Comparison of ENCODE assay signal across 29 cellular contexts in the genomic region with DNA sequence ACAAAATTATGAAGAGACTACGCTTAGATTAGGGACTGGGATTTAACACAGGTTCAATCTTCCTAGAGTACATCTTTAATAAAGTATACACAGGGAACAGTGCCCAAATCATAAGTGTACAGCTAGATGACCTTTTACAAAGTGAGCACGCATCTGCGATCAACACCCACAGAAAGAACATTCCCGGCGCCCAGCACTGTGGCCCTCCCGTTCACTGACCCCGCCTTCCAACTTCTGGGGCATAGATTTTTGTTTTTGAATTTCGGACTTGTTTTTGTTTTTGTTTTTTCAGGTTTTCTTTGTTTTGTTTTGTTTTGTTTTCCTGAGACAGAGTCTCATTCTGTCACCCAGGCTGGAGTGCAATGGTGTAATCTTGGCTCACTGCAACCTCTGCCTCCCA.
"Had no signal": no experiment of that assay in that cellular context is flagged by ENCODE, and none has a peak within 500 bp of the region (broad histone marks: within the 10 kb centered on the region; RNA-seq: fewer than 3 reads in every experiment).

No MANE protein-coding gene starts in this region.

- H3K27me3 Mint-ChIP-seq: progenitor cell of endocrine pancreas; stimulated activated memory B cell treated with anti-CD40 and anti-IgM and Interleukin-4, amounts not matched to agents 10 μg/mL and 1 μg/mL and 100 μg/mL, for 72 hours; type B pancreatic cell had no signal

- H3K27ac Mint-ChIP-seq: naive thymus-derived CD4-positive, alpha-beta T cell; natural killer cell; nephron; progenitor cell of endocrine pancreas; stimulated activated memory B cell treated with anti-CD40 and anti-IgM and Interleukin-4, amounts not matched to agents 10 μg/mL and 1 μg/mL and 100 μg/mL, for 72 hours; stimulated activated naive CD8-positive, alpha-beta T cell treated with anti-CD3 and anti-CD28 coated beads, Interleukin-15, amount 100 ng/mL, for 72 hours; type B pancreatic cell had no signal

- H3K9me3 Mint-ChIP-seq: natural killer cell; nephron; stimulated activated memory B cell treated with anti-CD40 and anti-IgM and Interleukin-4, amounts not matched to agents 10 μg/mL and 1 μg/mL and 100 μg/mL, for 72 hours; stimulated activated naive CD8-positive, alpha-beta T cell treated with anti-CD3 and anti-CD28 coated beads, Interleukin-15, amount 100 ng/mL, for 72 hours; type B pancreatic cell had no signal

- ATAC-seq: naive thymus-derived CD4-positive, alpha-beta T cell; natural killer cell; pancreas; psoas muscle; right cardiac atrium; right lobe of liver; stimulated activated memory B cell treated with anti-CD40 and anti-IgM and Interleukin-4, amounts not matched to agents 10 μg/mL and 1 μg/mL and 100 μg/mL, for 72 hours; stimulated activated naive CD8-positive, alpha-beta T cell treated with anti-CD3 and anti-CD28 coated beads, Interleukin-15, amount 100 ng/mL, for 72 hours; stimulated activated naive CD8-positive, alpha-beta T cell treated with anti-CD3 and anti-CD28 coated beads, Interleukin-15, Interleukin-2, amounts not matched to agents 100 U/mL and 50 U/mL, for 24 hours; upper lobe of right lung had no signal

- H3K4me1 Mint-ChIP-seq: nephron; stimulated activated naive CD8-positive, alpha-beta T cell treated with anti-CD3 and anti-CD28 coated beads, Interleukin-15, amount 100 ng/mL, for 72 hours had no signal

- H3K9me3 ChIP-seq: neutrophil, pancreas, psoas muscle, right lobe of liver, sigmoid colon, suprapubic skin, testis, tibial artery, transverse colon, upper lobe of right lung, uterus had no signal

- H3K36me3 Mint-ChIP-seq: naive thymus-derived CD4-positive, alpha-beta T cell; natural killer cell; stimulated activated memory B cell treated with anti-CD40 and anti-IgM and Interleukin-4, amounts not matched to agents 10 μg/mL and 1 μg/mL and 100 μg/mL, for 72 hours; type B pancreatic cell had no signal

- DNase-seq: naive thymus-derived CD4-positive, alpha-beta T cell; natural killer cell; nucleus accumbens; psoas muscle; right cardiac atrium; sigmoid colon; small intestine; stimulated activated CD4-positive, alpha-beta T cell treated with anti-CD3 and anti-CD28 coated beads, Interleukin-15, amount 100 ng/mL, for 24 hours; stimulated activated CD4-positive, alpha-beta T cell treated with anti-CD3 and anti-CD28 coated beads, Interleukin-2, amount 100 ng/mL, for 24 hours; stimulated activated CD4-positive, alpha-beta T cell treated with anti-CD3 and anti-CD28 coated beads, Interleukin-2, amount 100 ng/mL, for 48 hours; stimulated activated CD4-positive, alpha-beta T cell treated with anti-CD3 and anti-CD28 coated beads, Interleukin-4, amount 100 ng/mL, for 4 hours; stimulated activated CD8-positive, alpha-beta memory T cell treated with anti-CD3 and anti-CD28 coated beads, Interleukin-4, amount 100 ng/mL, for 48 hours; stimulated activated naive CD4-positive, alpha-beta T cell; stimulated activated naive CD8-positive, alpha-beta T cell treated with anti-CD3 and anti-CD28 coated beads, Interleukin-15, amount 100 ng/mL, for 72 hours; stimulated activated naive CD8-positive, alpha-beta T cell treated with anti-CD3 and anti-CD28 coated beads, Interleukin-15, Interleukin-2, amounts not matched to agents 100 U/mL and 50 U/mL, for 24 hours; substantia nigra; testis; transverse colon; uterus had no signal

- H3K4me3 Mint-ChIP-seq: naive thymus-derived CD4-positive, alpha-beta T cell; natural killer cell; nephron; stimulated activated memory B cell treated with anti-CD40 and anti-IgM and Interleukin-4, amounts not matched to agents 10 μg/mL and 1 μg/mL and 100 μg/mL, for 72 hours; stimulated activated naive CD8-positive, alpha-beta T cell treated with anti-CD3 and anti-CD28 coated beads, Interleukin-15, amount 100 ng/mL, for 72 hours; type B pancreatic cell had no signal
